In the genomic region with DNA sequence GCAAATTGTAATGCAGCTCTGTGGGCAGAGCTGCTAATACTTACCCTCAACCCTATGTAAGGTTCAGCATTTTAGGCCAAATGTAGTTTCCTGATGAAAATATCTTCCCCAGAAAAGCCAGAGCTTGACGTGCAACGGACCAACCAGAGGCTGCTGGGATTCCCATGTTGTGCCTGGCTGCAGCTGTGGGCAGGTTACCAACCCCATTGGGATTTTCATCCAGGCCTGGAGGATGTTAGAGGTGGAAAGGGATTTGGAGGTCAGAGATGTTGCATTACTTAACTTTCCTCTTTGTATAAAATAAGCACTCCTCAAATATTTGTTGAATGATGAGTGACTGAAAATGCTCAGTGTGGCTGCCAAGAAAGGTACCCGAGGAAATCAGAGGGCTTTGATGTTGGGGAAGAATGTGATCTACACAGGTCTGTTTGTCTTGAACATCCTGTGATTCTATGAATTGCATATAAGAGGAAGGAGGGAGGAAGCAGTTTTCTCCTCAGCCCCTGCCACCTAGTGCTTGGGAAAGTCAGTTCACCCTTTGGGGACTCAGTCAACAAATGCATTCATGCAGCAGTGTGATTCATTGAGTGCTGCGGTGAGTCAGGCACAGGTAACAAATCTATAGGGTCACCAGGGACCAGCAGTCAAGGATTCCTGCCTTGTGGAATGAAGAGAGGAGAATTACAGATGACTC, we compare ENCODE assay signal across 8 cellular contexts.
A peak's percentile ranks its signal among the peaks of the same experiment; 100 is the strongest.
DNase-seq lines count a peak whose midpoint lies in the region; ATAC-seq and TF ChIP-seq lines count a peak whose summit lies in the region.

No MANE protein-coding gene starts in this region.

- H3K4me3 ChIP-seq in trophoblast cell (ENCODE audit: low read depth, low read length), result no peak overlapping the region

- H3K27ac Mint-ChIP-seq in activated CD4-positive, alpha-beta memory T cell treated with anti-CD3 and anti-CD28 coated beads for 36 hours, result no peak overlapping the region
- H3K27ac Mint-ChIP-seq in activated CD4-positive, alpha-beta memory T cell treated with anti-CD3 and anti-CD28 coated beads, Interleukin-2, amount 10 ng/mL, durations not matched to agents 7 days and 5 days, result no peak overlapping the region
- H3K27ac Mint-ChIP-seq in CD14-positive monocyte, result no peak overlapping the region

- no peaks in the 10 kb centered on the region for H3K79me2 ChIP-seq in trophoblast cell (ENCODE audit: control insufficient read depth, insufficient read depth, low read length, poor library complexity)

- no CpG with 5 or more reads among the region's 4 CpGs for WGBS in trophoblast cell (ENCODE audit: extremely low coverage, insufficient coverage, insufficient read length)

- no peak for TF ChIP-seq CTCF in CD14-positive monocyte (IDR thresholded peaks at IDR 0.05)

- CTCF ChIA-PET in activated CD4-positive, alpha-beta memory T cell treated with anti-CD3 and anti-CD28 coated beads for 36 hours (lab: Charles Lee), result no interaction called here
- CTCF ChIA-PET in activated CD4-positive, alpha-beta memory T cell treated with anti-CD3 and anti-CD28 coated beads, Interleukin-2, amount 10 ng/mL, durations not matched to agents 7 days and 5 days (lab: Charles Lee), result interaction anchor here (0.7 kb wide), 1 partner anchor 237 kb away, joined by 3 read pairs; no protein-coding TSS in a partner anchor

- H3K4me1 ChIP-seq in trophoblast cell (ENCODE audit: control insufficient read depth in 1 of 2, insufficient read depth in 2 of 2, low read length in 2 of 2), result peaks cover 3 to 10% of the 10 kb centered on the region in 2 experiments

- no peak overlapping the region for H4K12ac ChIP-seq in trophoblast cell (ENCODE audit: low read depth, low read length)

- H3K9me3 ChIP-seq in trophoblast cell (ENCODE audit: insufficient read depth, low read depth, low read length), result no peaks in the 10 kb centered on the region

- H3K27me3 Mint-ChIP-seq in activated CD4-positive, alpha-beta memory T cell treated with anti-CD3 and anti-CD28 coated beads for 36 hours, result no peaks in the 10 kb centered on the region
- H3K27me3 Mint-ChIP-seq in activated CD4-positive, alpha-beta memory T cell treated with anti-CD3 and anti-CD28 coated beads, Interleukin-2, amount 10 ng/mL, durations not matched to agents 7 days and 5 days, result peaks cover 9% of the 10 kb centered on the region
- peaks cover 0 to 4% (median 3%) of the 10 kb centered on the region in 3 donors for H3K27me3 Mint-ChIP-seq in CD14-positive monocyte (ENCODE audit: low read depth in 3 of 3)

- no peak overlapping the region for H3K18ac ChIP-seq in trophoblast cell (ENCODE audit: low read length)

- no peak overlapping the region for H2BK120ac ChIP-seq in trophoblast cell (ENCODE audit: insufficient read depth, low read length, poor library complexity)

- H3K27me3 ChIP-seq in trophoblast cell (ENCODE audit: insufficient read depth, low read length), result no peaks in the 10 kb centered on the region

- H3K9ac ChIP-seq in trophoblast cell (ENCODE audit: low read length), result no peak overlapping the region

- H3K27ac ChIP-seq in trophoblast cell (ENCODE audit: low read depth, low read length), result peak overlapping the region; percentile 11

- ATAC-seq in GM18907 (IDR thresholded peaks at IDR 0.05; ENCODE audit: unreplicated experiment), result no peak

- no peaks in the 10 kb centered on the region for H3K9me3 Mint-ChIP-seq in activated CD4-positive, alpha-beta memory T cell treated with anti-CD3 and anti-CD28 coated beads for 36 hours
- H3K9me3 Mint-ChIP-seq in activated CD4-positive, alpha-beta memory T cell treated with anti-CD3 and anti-CD28 coated beads, Interleukin-2, amount 10 ng/mL, durations not matched to agents 7 days and 5 days, result no peaks in the 10 kb centered on the region
- H3K9me3 Mint-ChIP-seq in CD14-positive monocyte, result peaks cover 0 to 2% (median 0%) of the 10 kb centered on the region in 7 donors

- intact Hi-C loops in activated CD4-positive, alpha-beta memory T cell treated with anti-CD3 and anti-CD28 coated beads for 36 hours (cut with micrococcal nuclease), result no loop called here
- intact Hi-C loops in CD14-positive monocyte (cut with micrococcal nuclease), result no loop called here

- H4K91ac ChIP-seq in trophoblast cell (ENCODE audit: low read depth, low read length), result peak overlapping the region; percentile 70

- peaks cover 6% of the 10 kb centered on the region for H3K4me1 Mint-ChIP-seq in activated CD4-positive, alpha-beta memory T cell treated with anti-CD3 and anti-CD28 coated beads for 36 hours (ENCODE audit: low read depth)
- H3K4me1 Mint-ChIP-seq in activated CD4-positive, alpha-beta memory T cell treated with anti-CD3 and anti-CD28 coated beads, Interleukin-2, amount 10 ng/mL, durations not matched to agents 7 days and 5 days, result no peaks in the 10 kb centered on the region
- H3K4me1 Mint-ChIP-seq in CD14-positive monocyte, result no peaks in the 10 kb centered on the region

- no peak overlapping the region for H4K8ac ChIP-seq in trophoblast cell (ENCODE audit: low read depth, low read length)

- no peaks in the 10 kb centered on the region for H3K36me3 ChIP-seq in trophoblast cell (ENCODE audit: control insufficient read depth in 1 of 2, insufficient read depth in 2 of 2, low read length in 2 of 2)

- no peak overlapping the region for H2AFZ ChIP-seq in trophoblast cell (ENCODE audit: insufficient read depth, low read length, poor library complexity)

- no peak overlapping the region for H2AK5ac ChIP-seq in trophoblast cell (ENCODE audit: low read length)

- POLR2A ChIA-PET in activated CD4-positive, alpha-beta memory T cell treated with anti-CD3 and anti-CD28 coated beads for 36 hours (lab: Charles Lee), result no interaction called here
- POLR2A ChIA-PET in activated CD4-positive, alpha-beta memory T cell treated with anti-CD3 and anti-CD28 coated beads, Interleukin-2, amount 10 ng/mL, durations not matched to agents 7 days and 5 days (lab: Charles Lee), result no interaction called here

- no peak overlapping the region for H3K4me3 Mint-ChIP-seq in activated CD4-positive, alpha-beta memory T cell treated with anti-CD3 and anti-CD28 coated beads for 36 hours
- no peak overlapping the region for H3K4me3 Mint-ChIP-seq in activated CD4-positive, alpha-beta memory T cell treated with anti-CD3 and anti-CD28 coated beads, Interleukin-2, amount 10 ng/mL, durations not matched to agents 7 days and 5 days
- H3K4me3 Mint-ChIP-seq in CD14-positive monocyte, result no peak overlapping the region

- no peak overlapping the region for H3K23ac ChIP-seq in trophoblast cell (ENCODE audit: low read length)

- peak; percentile 46 for DNase-seq in activated CD4-positive, alpha-beta memory T cell treated with anti-CD3 and anti-CD28 coated beads for 36 hours
- no peak for DNase-seq in activated CD4-positive, alpha-beta memory T cell treated with anti-CD3 and anti-CD28 coated beads, Interleukin-2, amount 10 ng/mL, durations not matched to agents 7 days and 5 days
- peak; percentile 63 for DNase-seq in NCI-H146 treated with DMSO at 0.1 percent for 48 hours (lab: John Stamatoyannopoulos, UW; ENCODE audit: unreplicated experiment)
- DNase-seq in dermis microvascular lymphatic vessel endothelial cell (ENCODE audit: low read depth in 2 of 2), result peak; percentile 6 to 69
- peak; percentile 36 to 37 for DNase-seq in trophoblast cell
- no peak for DNase-seq in activated CD4-positive, CD25-positive, alpha-beta regulatory T cell treated with anti-CD3 and anti-CD28 coated beads, Interleukin-2, amount 50 U/mL, for 72 hours
- no peak for DNase-seq in CD14-positive monocyte (ENCODE audit: low spot score)

- H3K4ac ChIP-seq in trophoblast cell (ENCODE audit: low read depth, low read length), result no peak overlapping the region

- H2BK5ac ChIP-seq in trophoblast cell (ENCODE audit: low read depth, low read length, poor library complexity), result no peak overlapping the region

- H3K14ac ChIP-seq in trophoblast cell (ENCODE audit: low read length), result no peak overlapping the region

- no peak overlapping the region for H3K4me2 ChIP-seq in trophoblast cell (ENCODE audit: low read length)

- H3K79me1 ChIP-seq in trophoblast cell (ENCODE audit: low read length), result peaks cover 6% of the 10 kb centered on the region

- H3K36me3 Mint-ChIP-seq in activated CD4-positive, alpha-beta memory T cell treated with anti-CD3 and anti-CD28 coated beads for 36 hours, result no peaks in the 10 kb centered on the region
- no peaks in the 10 kb centered on the region for H3K36me3 Mint-ChIP-seq in activated CD4-positive, alpha-beta memory T cell treated with anti-CD3 and anti-CD28 coated beads, Interleukin-2, amount 10 ng/mL, durations not matched to agents 7 days and 5 days (ENCODE audit: low read depth)
- no peaks in the 10 kb centered on the region for H3K36me3 Mint-ChIP-seq in CD14-positive monocyte

- H2BK12ac ChIP-seq in trophoblast cell (ENCODE audit: low read length), result peak overlapping the region; percentile 44

Comparison
In these comparisons a context has a peak if more than half of its experiments do, and no peak if none do; other contexts are left out.
1. DNase-seq: peak in activated CD4-positive, alpha-beta memory T cell treated with anti-CD3 and anti-CD28 coated beads for 36 hours (single experiment), NCI-H146 treated with DMSO at 0.1 percent for 48 hours (single experiment), dermis microvascular lymphatic vessel endothelial cell (2 of 2) and trophoblast cell (2 of 2); none in activated CD4-positive, alpha-beta memory T cell treated with anti-CD3 and anti-CD28 coated beads, Interleukin-2, amount 10 ng/mL, durations not matched to agents 7 days and 5 days (single experiment), activated CD4-positive, CD25-positive, alpha-beta regulatory T cell treated with anti-CD3 and anti-CD28 coated beads, Interleukin-2, amount 50 U/mL, for 72 hours (single experiment) and CD14-positive monocyte (single experiment).